In genomic region chr1:32817159-32817814, GRCh38 we compare ENCODE assay signal across 1 cellular context.
TF ChIP-seq lines count a peak whose summit lies in the region.

Gene S100PBP (plus strand): TSS chr1:32817653. CDS start chr1:32826100, 8,447 bp downstream.
Gene YARS1 (minus strand): TSS chr1:32817358. CDS start chr1:32817244, 114 bp downstream.

TF ChIP-seq in K562, 482 proteins besides CTCF, POLR2A, EP300 and RAD21 (continued from another document):
- TF ChIP-seq ZNF609 (CRISPR knock-in tag; IDR thresholded peaks at IDR 0.05; ENCODE audit: borderline replicate concordance) (peak; percentile 89; the same call in 1 of the 2 replicates), ZNF778 (CRISPR knock-in tag; IDR thresholded peaks at IDR 0.05) (no peak), COPS2 (conservative IDR thresholded peaks at IDR 0.05) (no peak), ZFPM2 (CRISPR knock-in tag; IDR thresholded peaks at IDR 0.05) (no peak)
